8 cellular contexts compared by ENCODE assay signal in genomic region chr15:52183562-52184173, GRCh38. TPM values are rescaled to one million over a fixed set of nuclear protein-coding genes. Genes with fewer than 3 reads are reported as not detected.
DNase-seq lines count a peak whose midpoint lies in the region; ATAC-seq and TF ChIP-seq lines count a peak whose summit lies in the region.

No MANE protein-coding gene starts in this region.

- H3K36me3 ChIP-seq in tibial nerve = no peaks in the 10 kb centered on the region

- H3K27ac ChIP-seq in tibial nerve = no peak overlapping the region

- POLR2A ChIA-PET in AG04449 (lab: Yijun Ruan, JAX) = no interaction called here

- DNase-seq in AG04449 (ENCODE audit: low read depth, low spot score) (no peak), GM12864 (ENCODE audit: low read depth) (no peak), SK-N-DZ (ENCODE audit: low spot score) (peak; percentile 41), glomerular visceral epithelial cell (ENCODE audit: extremely low spot score) (peak; percentile 20), tibial nerve (ENCODE audit: low spot score in 2 of 2) (peak in 1 of 2 donors; percentile 34), T-helper 9 cell (no peak), NCI-H2081 treated with DMSO at 0.1 percent for 48 hours (lab: John Stamatoyannopoulos, UW) (no peak)

- TF ChIP-seq POLR2A in tibial nerve (IDR thresholded peaks at IDR 0.05) = no peak

- WGBS in tibial nerve, 2 donors = 50 to 53% methylated on average over 2 of the region's 2 CpGs

- peak; percentile 53 for TF ChIP-seq CTCF in AG04449 (IDR thresholded peaks at IDR 0.05; ENCODE audit: insufficient read depth, low read length, missing control alignments)
- TF ChIP-seq CTCF in GM12864 (IDR thresholded peaks at IDR 0.05; ENCODE audit: low read depth, low read length, missing control alignments) = peak; percentile 50
- peak in 4 of 5 experiments; percentile 15 to 39 (median 25) for TF ChIP-seq CTCF in tibial nerve (IDR thresholded peaks at IDR 0.05)

- H3K9me3 ChIP-seq in tibial nerve = no peaks in the 10 kb centered on the region

- peaks cover 0 to 13% (median 4%) of the 10 kb centered on the region in 4 donors for H3K4me1 ChIP-seq in tibial nerve

- TF ChIP-seq EP300 in tibial nerve (IDR thresholded peaks at IDR 0.05) = no peak

- H3K27me3 ChIP-seq in tibial nerve = no peaks in the 10 kb centered on the region

- no peak overlapping the region for H3K4me3 ChIP-seq in AG04449 (ENCODE audit: low read depth, low read length)
- H3K4me3 ChIP-seq in GM12864 (ENCODE audit: low read depth, low read length) = no peak overlapping the region
- H3K4me3 ChIP-seq in tibial nerve = no peak overlapping the region

- no peak for ATAC-seq in GM21723 (IDR thresholded peaks at IDR 0.05; ENCODE audit: unreplicated experiment)

- CTCF ChIA-PET in AG04449 (lab: Yijun Ruan, JAX) = interaction anchor here (0.6 to 5.7 kb wide), 24 partner anchors 10 to 551 kb away, joined by 3 to 66 read pairs (median 5); no protein-coding TSS in a partner anchor

RNA-seq across cellular contexts. Expression of gene GNB5, which starts 7.5 kb away (rescaled TPM):
- polyA plus RNA-seq in SK-N-DZ (2014; cell fraction: cytosol; rRNA removed) = 24.1 and 26.0 TPM in 2 replicates
- polyA plus RNA-seq in SK-N-DZ (2014; cell fraction: nucleus; rRNA removed) = 9.5 and 16.5 TPM in 2 replicates
- 10 to 100 TPM in 3 of 4 donors, 1 to 10 TPM in 1; 5.5 to 24.1 (median 16.4) TPM for total RNA-seq in tibial nerve

Comparison
In these comparisons a context has a peak if more than half of its experiments do, and no peak if none do; other contexts are left out.
1. DNase-seq: peak in SK-N-DZ (single experiment) and glomerular visceral epithelial cell (single experiment); none in AG04449 (single experiment), GM12864 (single experiment), T-helper 9 cell (single experiment) and NCI-H2081 treated with DMSO at 0.1 percent for 48 hours (single experiment).
2. Peak in every context shown above with its lines, with median percentiles within 50 percentile points of each other: CTCF ChIP-seq.